ENCODE assay signal across 16 cellular contexts in genomic region chr7:41367967-41368882, GRCh38.
"Had no signal": no experiment of that assay in that cellular context is flagged by ENCODE, and none has a peak within 500 bp of the region (broad histone marks: within the 10 kb centered on the region; RNA-seq: fewer than 3 reads in every experiment).

No MANE protein-coding gene starts in this region.

- H3K4me3 Mint-ChIP-seq: activated CD4-positive, alpha-beta T cell treated with anti-CD3 and anti-CD28 coated beads for 36 hours; activated naive CD8-positive, alpha-beta T cell treated with anti-CD3 and anti-CD28 coated beads for 36 hours; effector memory CD8-positive, alpha-beta T cell; naive thymus-derived CD4-positive, alpha-beta T cell; WTC11 had no signal

- H3K27ac Mint-ChIP-seq: activated CD4-positive, alpha-beta T cell treated with anti-CD3 and anti-CD28 coated beads for 36 hours; activated naive CD8-positive, alpha-beta T cell treated with anti-CD3 and anti-CD28 coated beads for 36 hours; effector memory CD8-positive, alpha-beta T cell; WTC11 had no signal

- H3K27ac ChIP-seq: cardiac muscle cell, esophagus squamous epithelium, testis had no signal

- ATAC-seq: activated CD4-positive, alpha-beta T cell treated with anti-CD3 and anti-CD28 coated beads for 36 hours; effector memory CD8-positive, alpha-beta T cell; mucosa of descending colon; naive thymus-derived CD4-positive, alpha-beta T cell; WTC11 had no signal

- H3K36me3 ChIP-seq: cardiac muscle cell, esophagus squamous epithelium had no signal

- H3K4me1 Mint-ChIP-seq: activated CD4-positive, alpha-beta T cell treated with anti-CD3 and anti-CD28 coated beads for 36 hours; activated naive CD8-positive, alpha-beta T cell treated with anti-CD3 and anti-CD28 coated beads for 36 hours; naive thymus-derived CD4-positive, alpha-beta T cell had no signal

- H3K27me3 ChIP-seq: esophagus squamous epithelium, testis had no signal

- H3K9me3 ChIP-seq: mucosa of descending colon, testis had no signal

- H3K4me3 ChIP-seq: cardiac muscle cell, esophagus squamous epithelium, mucosa of descending colon, testis had no signal

- H3K27me3 Mint-ChIP-seq: activated CD4-positive, alpha-beta T cell treated with anti-CD3 and anti-CD28 coated beads for 36 hours; activated naive CD8-positive, alpha-beta T cell treated with anti-CD3 and anti-CD28 coated beads for 36 hours; effector memory CD8-positive, alpha-beta T cell; naive thymus-derived CD4-positive, alpha-beta T cell had no signal

- H3K4me1 ChIP-seq: esophagus squamous epithelium, testis had no signal

- H3K36me3 Mint-ChIP-seq: activated naive CD8-positive, alpha-beta T cell treated with anti-CD3 and anti-CD28 coated beads for 36 hours; naive thymus-derived CD4-positive, alpha-beta T cell had no signal

- DNase-seq: activated CD4-positive, alpha-beta T cell treated with anti-CD3 and anti-CD28 coated beads for 36 hours; activated CD4-positive, alpha-beta T cell treated with anti-CD3 and anti-CD28 coated beads, Interleukin-2, amount 50 U/mL, for 48 hours; activated naive CD8-positive, alpha-beta T cell treated with anti-CD3 and anti-CD28 coated beads for 36 hours; amniotic stem cell; effector memory CD8-positive, alpha-beta T cell; esophagus squamous epithelium; foreskin melanocyte; glutamatergic neuron; mesenchymal stem cell; mucosa of descending colon; naive thymus-derived CD4-positive, alpha-beta T cell; posterior cingulate gyrus; retina; testis had no signal
